17 cellular contexts compared by ENCODE assay signal in genomic region chr15:78001656-78002055, GRCh38.
DNase-seq lines count a peak whose midpoint lies in the region; ATAC-seq and TF ChIP-seq lines count a peak whose summit lies in the region.
"Had no signal": no experiment of that assay in that cellular context is flagged by ENCODE, and none has a peak within 500 bp of the region (broad histone marks: within the 10 kb centered on the region; RNA-seq: fewer than 3 reads in every experiment).

No MANE protein-coding gene starts in this region.

- peaks cover 98% of the 10 kb centered on the region for H3K36me3 Mint-ChIP-seq in activated T-cell treated with anti-CD3 and anti-CD28 coated beads, Interleukin-2, amount 50 U/mL, for 24 hours (ENCODE audit: low read depth)
- H3K36me3 Mint-ChIP-seq in CD4-positive, alpha-beta memory T cell = peaks cover 35 to 82% of the 10 kb centered on the region in 2 donors
- H3K36me3 Mint-ChIP-seq in activated T-helper 2 cell treated with anti-CD3 and anti-CD28 coated beads, Interferon-gamma antibody, Interleukin-2, Interleukin-4, amounts not matched to agents 10 μg/mL and 5 μg/mL and 100 μg/mL, durations not matched to agents 14 hours and 24 hours and 36 hours (ENCODE audit: low read depth) = peaks cover 71% of the 10 kb centered on the region
- H3K36me3 Mint-ChIP-seq in progenitor cell of endocrine pancreas (ENCODE audit: insufficient read depth) = peaks cover 8% of the 10 kb centered on the region

- intact Hi-C loops in CD4-positive, alpha-beta memory T cell (cut with micrococcal nuclease) = no loop called here
- intact Hi-C loops in activated T-helper 2 cell treated with anti-CD3 and anti-CD28 coated beads, Interferon-gamma antibody, Interleukin-2, Interleukin-4, amounts not matched to agents 10 μg/mL and 5 μg/mL and 100 μg/mL, durations not matched to agents 14 hours and 24 hours and 36 hours (cut with micrococcal nuclease) = loop anchor here (2.0 kb wide), 1 partner anchor 75 kb away; the partner anchor contains the start of gene TBC1D2B

- peak overlapping the region; percentile 6 for H3K27ac Mint-ChIP-seq in activated T-cell treated with anti-CD3 and anti-CD28 coated beads, Interleukin-2, amount 50 U/mL, for 24 hours
- peak overlapping the region in 6 of 7 donors; percentile 35 to 87 (median 62) for H3K27ac Mint-ChIP-seq in CD4-positive, alpha-beta memory T cell
- H3K27ac Mint-ChIP-seq in activated T-helper 2 cell treated with anti-CD3 and anti-CD28 coated beads, Interferon-gamma antibody, Interleukin-2, Interleukin-4, amounts not matched to agents 10 μg/mL and 5 μg/mL and 100 μg/mL, durations not matched to agents 14 hours and 24 hours and 36 hours = peak overlapping the region; percentile 16
- peak overlapping the region; percentile 59 for H3K27ac Mint-ChIP-seq in progenitor cell of endocrine pancreas

- no peak for DNase-seq in activated T-cell treated with anti-CD3 and anti-CD28 coated beads, Interleukin-2, amount 50 U/mL, for 24 hours
- no peak for DNase-seq in activated T-cell treated with anti-CD3 and anti-CD28 coated beads, Interleukin-2, amount 50 U/mL, for 48 hours
- no peak for DNase-seq in CD4-positive, alpha-beta memory T cell
- no peak for DNase-seq in activated T-helper 2 cell treated with anti-CD3 and anti-CD28 coated beads, Interferon-gamma antibody, Interleukin-2, Interleukin-4, amounts not matched to agents 10 μg/mL and 5 μg/mL and 100 μg/mL, durations not matched to agents 14 hours and 24 hours and 36 hours (ENCODE audit: low spot score)
- no peak for DNase-seq in progenitor cell of endocrine pancreas (ENCODE audit: low spot score, unreplicated experiment)
- DNase-seq in DMS114 treated with DMSO at 0.1 percent for 48 hours (lab: John Stamatoyannopoulos, UW; ENCODE audit: unreplicated experiment) = no peak
- no peak for DNase-seq in superior temporal gyrus (ENCODE audit: extremely low spot score)
- DNase-seq: DND-41, GDM1, Kasumi-1, NCI-H1105 treated with DMSO at 0.1 percent for 48 hours, NCI-H187 treated with DMSO at 0.1 percent for 48 hours, NCI-H2171, NCI-H774 had no signal

- CTCF ChIA-PET in CD4-positive, alpha-beta memory T cell (lab: Charles Lee; ENCODE audit: partially characterized antibody) = interaction anchor here (0.8 to 11.2 kb wide), 4 partner anchors 74 to 242 kb away, joined by 3 to 172 read pairs (median 3); no protein-coding TSS in a partner anchor

- no peaks in the 10 kb centered on the region for H3K4me1 ChIP-seq in CD4-positive, alpha-beta memory T cell (ENCODE audit: insufficient read depth, low read length)
- H3K4me1 ChIP-seq: HAP-1 had no signal

- H3K9me3 Mint-ChIP-seq in activated T-cell treated with anti-CD3 and anti-CD28 coated beads, Interleukin-2, amount 50 U/mL, for 24 hours = no peaks in the 10 kb centered on the region
- peaks cover 0 to 1% (median 0%) of the 10 kb centered on the region in 8 donors for H3K9me3 Mint-ChIP-seq in CD4-positive, alpha-beta memory T cell
- H3K9me3 Mint-ChIP-seq in activated T-helper 2 cell treated with anti-CD3 and anti-CD28 coated beads, Interferon-gamma antibody, Interleukin-2, Interleukin-4, amounts not matched to agents 10 μg/mL and 5 μg/mL and 100 μg/mL, durations not matched to agents 14 hours and 24 hours and 36 hours = no peaks in the 10 kb centered on the region
- H3K9me3 Mint-ChIP-seq in progenitor cell of endocrine pancreas (ENCODE audit: low read depth) = no peaks in the 10 kb centered on the region

- POLR2A ChIA-PET in CD4-positive, alpha-beta memory T cell (lab: Charles Lee; ENCODE audit: partially characterized antibody) = interaction anchor here (0.6 to 3.4 kb wide), 2 partner anchors 107 to 154 kb away, joined by 3 to 21 read pairs; no protein-coding TSS in a partner anchor

- no peak overlapping the region for H3K27ac ChIP-seq in CD4-positive, alpha-beta memory T cell (ENCODE audit: low read depth, low read length)
- H3K27ac ChIP-seq: C4-2B had no signal

- H3K9me3 ChIP-seq in CD4-positive, alpha-beta memory T cell (ENCODE audit: control insufficient read depth in 1 of 2, low read length in 2 of 2) = no peaks in the 10 kb centered on the region
- H3K9me3 ChIP-seq: HAP-1 had no signal

- no peak overlapping the region for H3K4me3 Mint-ChIP-seq in activated T-cell treated with anti-CD3 and anti-CD28 coated beads, Interleukin-2, amount 50 U/mL, for 24 hours
- no peak overlapping the region for H3K4me3 Mint-ChIP-seq in CD4-positive, alpha-beta memory T cell
- no peak overlapping the region for H3K4me3 Mint-ChIP-seq in activated T-helper 2 cell treated with anti-CD3 and anti-CD28 coated beads, Interferon-gamma antibody, Interleukin-2, Interleukin-4, amounts not matched to agents 10 μg/mL and 5 μg/mL and 100 μg/mL, durations not matched to agents 14 hours and 24 hours and 36 hours (ENCODE audit: low read depth)
- H3K4me3 Mint-ChIP-seq in progenitor cell of endocrine pancreas (ENCODE audit: low read depth) = no peak overlapping the region

- no peak overlapping the region for H3K4me3 ChIP-seq in CD4-positive, alpha-beta memory T cell (ENCODE audit: low read length in 2 of 2)
- H3K4me3 ChIP-seq: HAP-1 had no signal

- peaks cover 73% of the 10 kb centered on the region for H3K36me3 ChIP-seq in CD4-positive, alpha-beta memory T cell (ENCODE audit: insufficient read depth, low read length)

- no peaks in the 10 kb centered on the region for H3K27me3 ChIP-seq in CD4-positive, alpha-beta memory T cell (ENCODE audit: insufficient read depth, low read length)

- TF ChIP-seq CTCF in progenitor cell of endocrine pancreas (IDR thresholded peaks at IDR 0.05; ENCODE audit: unreplicated experiment) = no peak

- no peak for ATAC-seq in SK-N-SH treated with all-trans-retinoic acid at 6 μM for 48 hours

- peaks cover 12% of the 10 kb centered on the region for H3K4me1 Mint-ChIP-seq in activated T-cell treated with anti-CD3 and anti-CD28 coated beads, Interleukin-2, amount 50 U/mL, for 24 hours (ENCODE audit: low read depth)
- peaks cover 8 to 21% (median 15%) of the 10 kb centered on the region in 4 donors for H3K4me1 Mint-ChIP-seq in CD4-positive, alpha-beta memory T cell
- H3K4me1 Mint-ChIP-seq in activated T-helper 2 cell treated with anti-CD3 and anti-CD28 coated beads, Interferon-gamma antibody, Interleukin-2, Interleukin-4, amounts not matched to agents 10 μg/mL and 5 μg/mL and 100 μg/mL, durations not matched to agents 14 hours and 24 hours and 36 hours (ENCODE audit: low read depth) = peaks cover 16% of the 10 kb centered on the region
- H3K4me1 Mint-ChIP-seq in progenitor cell of endocrine pancreas (ENCODE audit: low read depth) = peaks cover 3% of the 10 kb centered on the region

- no peaks in the 10 kb centered on the region for H3K27me3 Mint-ChIP-seq in activated T-cell treated with anti-CD3 and anti-CD28 coated beads, Interleukin-2, amount 50 U/mL, for 24 hours
- no peaks in the 10 kb centered on the region for H3K27me3 Mint-ChIP-seq in CD4-positive, alpha-beta memory T cell
- H3K27me3 Mint-ChIP-seq in activated T-helper 2 cell treated with anti-CD3 and anti-CD28 coated beads, Interferon-gamma antibody, Interleukin-2, Interleukin-4, amounts not matched to agents 10 μg/mL and 5 μg/mL and 100 μg/mL, durations not matched to agents 14 hours and 24 hours and 36 hours (ENCODE audit: low read depth) = no peaks in the 10 kb centered on the region
- H3K27me3 Mint-ChIP-seq in progenitor cell of endocrine pancreas = no peaks in the 10 kb centered on the region

TF ChIP-seq in SK-N-SH treated with all-trans-retinoic acid at 6 μM for 48 hours, 23 proteins besides CTCF, POLR2A, EP300 and RAD21 (continues in another document):
- TF ChIP-seq TCF4 (CRISPR knock-in tag; IDR thresholded peaks at IDR 0.05; ENCODE audit: borderline replicate concordance) (no peak), RARB (CRISPR knock-in tag; IDR thresholded peaks at IDR 0.05) (no peak), POU6F1 (CRISPR knock-in tag; IDR thresholded peaks at IDR 0.05; ENCODE audit: borderline replicate concordance, low read depth) (no peak), ZNF565 (CRISPR knock-in tag; conservative IDR thresholded peaks at IDR 0.05; ENCODE audit: low read depth) (no peak), GLIS3 (CRISPR knock-in tag; IDR thresholded peaks at IDR 0.05) (no peak), ESRRG (CRISPR knock-in tag; IDR thresholded peaks at IDR 0.05) (no peak), CSRNP3 (CRISPR knock-in tag; IDR thresholded peaks at IDR 0.05) (no peak)

Comparison
In these comparisons a context has a peak if more than half of its experiments do, and no peak if none do; other contexts are left out.
1. H3K27ac Mint-ChIP-seq: peak in every context shown above with its lines; median percentile 62 in CD4-positive, alpha-beta memory T cell; 59 in progenitor cell of endocrine pancreas; 16 in activated T-helper 2 cell treated with anti-CD3 and anti-CD28 coated beads, Interferon-gamma antibody, Interleukin-2, Interleukin-4, amounts not matched to agents 10 μg/mL and 5 μg/mL and 100 μg/mL, durations not matched to agents 14 hours and 24 hours and 36 hours; 6 in activated T-cell treated with anti-CD3 and anti-CD28 coated beads, Interleukin-2, amount 50 U/mL, for 24 hours.